ENCODE assay signal across 1 cellular context in the genomic region with DNA sequence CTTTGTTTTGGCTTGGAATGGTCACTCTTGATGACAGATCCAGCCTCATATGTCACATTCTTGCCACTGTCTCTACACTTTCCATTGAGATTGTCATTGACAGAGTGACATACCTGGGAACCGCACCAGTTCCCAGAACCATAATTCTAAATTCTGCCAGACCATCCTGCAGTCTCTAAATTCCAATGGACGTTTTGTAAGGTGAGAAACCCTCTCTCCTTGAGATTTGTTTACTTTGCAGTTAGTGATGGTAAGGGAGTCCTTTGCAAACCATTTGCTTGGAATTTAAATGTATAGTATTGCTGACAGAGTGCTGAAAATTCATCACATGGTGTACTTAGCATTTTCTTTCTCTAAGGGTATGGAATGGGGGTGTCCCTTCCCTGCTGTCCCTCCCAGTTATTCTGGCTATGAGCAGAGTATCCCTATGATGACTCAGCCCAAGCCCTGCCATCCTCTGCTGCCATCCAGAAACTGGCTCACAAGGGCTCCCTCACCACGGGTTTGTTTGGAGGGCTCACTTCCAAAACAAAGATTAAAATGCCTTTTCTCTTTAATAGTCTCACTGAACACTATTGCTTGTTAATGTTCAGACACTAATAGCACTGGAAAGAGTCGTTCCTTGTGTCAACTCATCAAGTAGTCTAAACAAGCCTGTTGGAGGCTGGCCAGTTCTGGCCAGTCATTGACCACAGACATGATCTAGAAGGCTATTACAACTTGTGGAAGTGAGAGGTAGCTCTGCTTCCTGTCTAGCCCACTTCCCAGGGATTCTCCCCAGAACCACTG.
TF ChIP-seq lines count a peak whose summit lies in the region.

No MANE protein-coding gene starts in this region.

TF ChIP-seq in IMR-90, 13 proteins besides CTCF, POLR2A, EP300 and RAD21 (continued from another document):
- TF ChIP-seq, protein P1, sequence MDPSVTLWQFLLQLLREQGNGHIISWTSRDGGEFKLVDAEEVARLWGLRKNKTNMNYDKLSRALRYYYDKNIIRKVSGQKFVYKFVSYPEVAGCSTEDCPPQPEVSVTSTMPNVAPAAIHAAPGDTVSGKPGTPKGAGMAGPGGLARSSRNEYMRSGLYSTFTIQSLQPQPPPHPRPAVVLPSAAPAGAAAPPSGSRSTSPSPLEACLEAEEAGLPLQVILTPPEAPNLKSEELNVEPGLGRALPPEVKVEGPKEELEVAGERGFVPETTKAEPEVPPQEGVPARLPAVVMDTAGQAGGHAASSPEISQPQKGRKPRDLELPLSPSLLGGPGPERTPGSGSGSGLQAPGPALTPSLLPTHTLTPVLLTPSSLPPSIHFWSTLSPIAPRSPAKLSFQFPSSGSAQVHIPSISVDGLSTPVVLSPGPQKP (IDR thresholded peaks at IDR 0.05; ENCODE audit: borderline replicate concordance, low read depth, low read length), result no peak
- TF ChIP-seq RFX5 (IDR thresholded peaks at IDR 0.05; ENCODE audit: low read depth, low read length) (no peak), CEBPB (IDR thresholded peaks at IDR 0.05; ENCODE audit: low read depth, low read length) (peak; percentile 45; the same call in 1 of the 2 replicates), NFE2L2 (IDR thresholded peaks at IDR 0.05; ENCODE audit: low read depth, low read length) (no peak), CHD1 (IDR thresholded peaks at IDR 0.05; ENCODE audit: low read depth, low read length) (no peak), MAZ (IDR thresholded peaks at IDR 0.05; ENCODE audit: borderline replicate concordance, low read depth, low read length) (no peak; the same call in 1 of the 2 replicates), BHLHE40 (IDR thresholded peaks at IDR 0.05; ENCODE audit: low read depth, low read length) (peak; percentile 59), RCOR1 (IDR thresholded peaks at IDR 0.05; ENCODE audit: insufficient replicate concordance, low read length) (no peak), SMC3 (IDR thresholded peaks at IDR 0.05; ENCODE audit: low read depth, low read length) (peak; percentile 10; the same call in 1 of the 2 replicates), FOS (IDR thresholded peaks at IDR 0.05; ENCODE audit: low read depth, low read length) (peak; percentile 97)
- TF ChIP-seq, protein P2, sequence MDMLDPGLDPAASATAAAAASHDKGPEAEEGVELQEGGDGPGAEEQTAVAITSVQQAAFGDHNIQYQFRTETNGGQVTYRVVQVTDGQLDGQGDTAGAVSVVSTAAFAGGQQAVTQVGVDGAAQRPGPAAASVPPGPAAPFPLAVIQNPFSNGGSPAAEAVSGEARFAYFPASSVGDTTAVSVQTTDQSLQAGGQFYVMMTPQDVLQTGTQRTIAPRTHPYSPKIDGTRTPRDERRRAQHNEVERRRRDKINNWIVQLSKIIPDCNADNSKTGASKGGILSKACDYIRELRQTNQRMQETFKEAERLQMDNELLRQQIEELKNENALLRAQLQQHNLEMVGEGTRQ (IDR thresholded peaks at IDR 0.05; ENCODE audit: low read depth, low read length), result no peak
